Comparison of ENCODE assay signal across 12 cellular contexts in the genomic region with DNA sequence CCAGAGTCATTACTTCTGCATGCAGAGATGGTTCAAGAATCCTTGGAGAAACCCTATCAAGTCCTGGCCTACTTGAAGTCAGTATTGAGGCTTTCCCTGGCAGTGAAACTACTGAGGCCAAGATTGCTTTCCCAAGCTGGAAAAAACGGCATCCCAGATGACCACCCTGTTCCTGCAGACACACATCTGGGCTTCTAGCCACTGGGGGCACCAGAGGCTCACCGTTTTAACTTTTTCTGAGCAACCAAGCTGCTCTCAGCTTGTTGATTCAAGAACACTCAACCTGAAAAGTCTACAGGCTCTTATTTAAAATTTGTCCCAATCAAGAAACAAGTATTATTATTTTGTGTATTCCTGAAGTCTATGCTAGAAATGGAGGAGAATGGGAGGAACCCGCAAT.
DNase-seq lines count a peak whose midpoint lies in the region; TF ChIP-seq lines count a peak whose summit lies in the region.
"Had no signal": no experiment of that assay in that cellular context is flagged by ENCODE, and none has a peak within 500 bp of the region (broad histone marks: within the 10 kb centered on the region; RNA-seq: fewer than 3 reads in every experiment).

No MANE protein-coding gene starts in this region.

- H3K27ac ChIP-seq in MM.1S (ENCODE audit: low read length): no peak overlapping the region
- H3K27ac ChIP-seq: BLaER1 treated with 17β-estradiol and CSF1 and Interleukin-3, amounts not matched to agents 10 nM and 100 nM; right atrium auricular region; SK-N-MC had no signal

- no peaks in the 10 kb centered on the region for H4K20me1 ChIP-seq in MM.1S (ENCODE audit: insufficient read depth, low read length)
- H4K20me1 ChIP-seq: BLaER1 treated with 17β-estradiol and CSF1 and Interleukin-3, amounts not matched to agents 10 nM and 100 nM had no signal

- H3K9ac ChIP-seq in NT2/D1 (ENCODE audit: insufficient read length, low read depth) (no peak overlapping the region), MM.1S (ENCODE audit: low read length) (no peak overlapping the region)
- H3K9ac ChIP-seq: BLaER1 treated with 17β-estradiol and CSF1 and Interleukin-3, amounts not matched to agents 10 nM and 100 nM had no signal

- H3K27me3 ChIP-seq in NT2/D1 (ENCODE audit: insufficient read depth, insufficient read length) (no peaks in the 10 kb centered on the region), MM.1S (replicated peaks; ENCODE audit: insufficient read depth, low read length) (no peaks in the 10 kb centered on the region)
- H3K27me3 ChIP-seq: BLaER1 treated with 17β-estradiol and CSF1 and Interleukin-3, amounts not matched to agents 10 nM and 100 nM; right atrium auricular region had no signal

- TF ChIP-seq CTCF in epithelial cell of proximal tubule (conservative IDR thresholded peaks at IDR 0.05; ENCODE audit: low read depth, low read length) (peak; percentile 57), MM.1S (IDR thresholded peaks at IDR 0.05; ENCODE audit: low read length) (no peak)

- H3K4me3 ChIP-seq in NT2/D1 (ENCODE audit: insufficient read length, low read depth) (no peak overlapping the region), epithelial cell of proximal tubule (ENCODE audit: low read depth, low read length) (no peak overlapping the region), MM.1S (ENCODE audit: low read length) (no peak overlapping the region)
- H3K4me3 ChIP-seq: BLaER1 treated with 17β-estradiol and CSF1 and Interleukin-3, amounts not matched to agents 10 nM and 100 nM; right atrium auricular region; SK-N-MC had no signal

- DNase-seq in NCI-H748 (lab: John Stamatoyannopoulos, UW; ENCODE audit: unreplicated experiment) (peak; percentile 41), NCI-H748 treated with DMSO at 0.1 percent for 48 hours (lab: John Stamatoyannopoulos, UW) (no peak), NT2/D1 (ENCODE audit: low read depth, low spot score) (peak; percentile 22), epithelial cell of proximal tubule (ENCODE audit: low read depth) (no peak), renal cortical epithelial cell (ENCODE audit: low read depth) (peak; percentile 16), MM.1S (no peak), HPDE6-E6E7 (ENCODE audit: extremely low spot score) (no peak), DMS114 treated with DMSO at 0.1 percent for 48 hours (lab: John Stamatoyannopoulos, UW; ENCODE audit: unreplicated experiment) (no peak)
- DNase-seq: stimulated activated naive CD8-positive, alpha-beta T cell treated with anti-CD3 and anti-CD28 coated beads, Interleukin-15, Interleukin-2, amounts not matched to agents 100 U/mL and 50 U/mL, for 24 hours had no signal

- no peak overlapping the region for H3K4me2 ChIP-seq in MM.1S (ENCODE audit: low read depth, low read length)
- H3K4me2 ChIP-seq: BLaER1 treated with 17β-estradiol and CSF1 and Interleukin-3, amounts not matched to agents 10 nM and 100 nM had no signal

- H2AFZ ChIP-seq in MM.1S (ENCODE audit: low read length): no peak overlapping the region

- H3K36me3 ChIP-seq in NT2/D1 (ENCODE audit: insufficient read depth, insufficient read length, low read length) (no peaks in the 10 kb centered on the region), MM.1S (replicated peaks; ENCODE audit: insufficient read depth, low read length) (no peaks in the 10 kb centered on the region)
- H3K36me3 ChIP-seq: BLaER1 treated with 17β-estradiol and CSF1 and Interleukin-3, amounts not matched to agents 10 nM and 100 nM; right atrium auricular region had no signal

- no peaks in the 10 kb centered on the region for H3F3A ChIP-seq in MM.1S (ENCODE audit: insufficient read depth, low read length)

- H3K9me3 ChIP-seq in NT2/D1 (ENCODE audit: insufficient read depth, low read length): peaks cover 2% of the 10 kb centered on the region; the same call in 1 of the 2 replicates
- no peaks in the 10 kb centered on the region for H3K9me3 ChIP-seq in MM.1S (replicated peaks; ENCODE audit: insufficient read depth, low read length)
- H3K9me3 ChIP-seq: right atrium auricular region had no signal

- no peaks in the 10 kb centered on the region for H3K79me2 ChIP-seq in MM.1S (ENCODE audit: low read length)

- H3K9me2 ChIP-seq in MM.1S (replicated peaks; ENCODE audit: insufficient read depth, low read length): no peaks in the 10 kb centered on the region

- H3K4me1 ChIP-seq in NT2/D1 (ENCODE audit: insufficient read depth, insufficient read length) (no peaks in the 10 kb centered on the region), MM.1S (ENCODE audit: low read length) (no peaks in the 10 kb centered on the region)
- H3K4me1 ChIP-seq: BLaER1 treated with 17β-estradiol and CSF1 and Interleukin-3, amounts not matched to agents 10 nM and 100 nM; right atrium auricular region had no signal

Comparison
In these comparisons a context has a peak if more than half of its experiments do, and no peak if none do; other contexts are left out.
1. DNase-seq: peak in NCI-H748 (single experiment), NT2/D1 (single experiment) and renal cortical epithelial cell (single experiment); none in NCI-H748 treated with DMSO at 0.1 percent for 48 hours (single experiment), epithelial cell of proximal tubule (single experiment), MM.1S (single experiment), HPDE6-E6E7 (single experiment) and DMS114 treated with DMSO at 0.1 percent for 48 hours (single experiment).